1 cellular context compared by ENCODE assay signal in the genomic region with DNA sequence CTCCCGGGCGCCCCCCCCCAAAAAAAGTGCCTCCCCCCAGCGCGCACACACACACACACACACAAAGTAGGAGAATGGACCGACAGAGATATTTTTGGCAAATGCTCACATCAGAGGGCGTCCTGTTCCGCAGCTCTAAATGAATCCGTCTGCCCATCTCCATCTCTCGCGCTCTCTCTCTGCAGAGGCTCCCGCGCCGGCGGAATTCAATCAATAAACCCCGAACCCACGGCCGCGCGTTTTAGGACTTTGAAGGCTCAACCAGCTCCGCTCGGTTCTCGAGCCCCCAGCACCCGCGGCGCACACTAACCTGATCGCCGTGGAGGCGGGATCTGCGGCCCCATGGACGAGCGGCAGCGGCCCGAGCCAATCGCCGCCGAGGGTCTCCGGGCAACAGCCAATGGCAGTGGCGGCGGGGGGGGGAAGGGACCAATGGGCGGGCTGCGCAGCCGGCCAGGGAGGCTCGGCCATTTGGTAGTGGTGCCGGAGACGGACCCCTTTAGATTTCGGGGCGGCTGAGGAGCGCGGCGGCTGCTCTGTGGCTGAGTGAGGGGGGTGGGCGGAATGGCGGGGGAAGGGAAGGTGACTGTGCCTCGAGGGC.
TF ChIP-seq lines count a peak whose summit lies in the region.

A gene (minus strand): TSS at position 307 of the 601 bp plus-strand sequence. CDS start 144 bp downstream, at position 163.

TF ChIP-seq in HepG2, 621 proteins besides CTCF, POLR2A, EP300 and RAD21 (continued from another document and continues in another):
- TF ChIP-seq, protein P1, sequence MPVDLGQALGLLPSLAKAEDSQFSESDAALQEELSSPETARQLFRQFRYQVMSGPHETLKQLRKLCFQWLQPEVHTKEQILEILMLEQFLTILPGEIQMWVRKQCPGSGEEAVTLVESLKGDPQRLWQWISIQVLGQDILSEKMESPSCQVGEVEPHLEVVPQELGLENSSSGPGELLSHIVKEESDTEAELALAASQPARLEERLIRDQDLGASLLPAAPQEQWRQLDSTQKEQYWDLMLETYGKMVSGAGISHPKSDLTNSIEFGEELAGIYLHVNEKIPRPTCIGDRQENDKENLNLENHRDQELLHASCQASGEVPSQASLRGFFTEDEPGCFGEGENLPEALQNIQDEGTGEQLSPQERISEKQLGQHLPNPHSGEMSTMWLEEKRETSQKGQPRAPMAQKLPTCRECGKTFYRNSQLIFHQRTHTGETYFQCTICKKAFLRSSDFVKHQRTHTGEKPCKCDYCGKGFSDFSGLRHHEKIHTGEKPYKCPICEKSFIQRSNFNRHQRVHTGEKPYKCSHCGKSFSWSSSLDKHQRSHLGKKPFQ (CRISPR knock-in tag; IDR thresholded peaks at IDR 0.05; ENCODE audit: insufficient replicate concordance), result no peak
- TF ChIP-seq NCOA5 (CRISPR knock-in tag; IDR thresholded peaks at IDR 0.05) (no peak), ZNF232 (CRISPR knock-in tag; IDR thresholded peaks at IDR 0.05; ENCODE audit: borderline replicate concordance) (no peak), ETV6 (CRISPR knock-in tag; conservative IDR thresholded peaks at IDR 0.05) (no peak), NR3C1 (CRISPR knock-in tag; IDR thresholded peaks at IDR 0.05) (no peak), MATR3 (CRISPR knock-in tag; IDR thresholded peaks at IDR 0.05) (no peak), ZSCAN29 (CRISPR knock-in tag; conservative IDR thresholded peaks at IDR 0.05) (0 out of 2 replicates have a peak, but pooled peaks have one; percentile 38), ZNF382 (CRISPR knock-in tag; IDR thresholded peaks at IDR 0.05; ENCODE audit: borderline replicate concordance) (no peak), ZNF777 (CRISPR knock-in tag; IDR thresholded peaks at IDR 0.05) (no peak; the same call in 1 of the 2 replicates), ZNF709 (CRISPR knock-in tag; IDR thresholded peaks at IDR 0.05) (peak; percentile 27; the same call in 1 of the 2 replicates), ATF7 (IDR thresholded peaks at IDR 0.05) (no peak), ATF7 (CRISPR knock-in tag; IDR thresholded peaks at IDR 0.05) (no peak), MAZ (IDR thresholded peaks at IDR 0.05; ENCODE audit: borderline replicate concordance, low read depth, low read length) (peak; percentile 64; the same call in 1 of the 2 replicates), MAZ (CRISPR knock-in tag; IDR thresholded peaks at IDR 0.05; ENCODE audit: low read depth) (peak; percentile 38; the same call in 1 of the 2 replicates), CEBPB (IDR thresholded peaks at IDR 0.05; ENCODE audit: borderline replicate concordance, low read depth, low read length) (no peak), ISL2 (CRISPR knock-in tag; IDR thresholded peaks at IDR 0.05) (no peak), NCOA1 (CRISPR knock-in tag; IDR thresholded peaks at IDR 0.05) (no peak), NR2F1 (CRISPR knock-in tag; IDR thresholded peaks at IDR 0.05) (no peak), ZMYM3 (CRISPR knock-in tag; IDR thresholded peaks at IDR 0.05) (no peak), ZNF616 (CRISPR knock-in tag; IDR thresholded peaks at IDR 0.05; ENCODE audit: low read depth) (no peak), SRY (CRISPR knock-in tag; IDR thresholded peaks at IDR 0.05) (peak; percentile 12; the same call in 1 of the 2 replicates), SOX13 (IDR thresholded peaks at IDR 0.05) (peak; percentile 81; the same call in 1 of the 2 replicates), SOX13 (CRISPR knock-in tag; conservative IDR thresholded peaks at IDR 0.05 in 1 of 2, IDR thresholded peaks at IDR 0.05 in 1 of 2) (no peak), ERF (CRISPR knock-in tag; IDR thresholded peaks at IDR 0.05) (no peak), KDM6A (CRISPR knock-in tag; IDR thresholded peaks at IDR 0.05; ENCODE audit: low read depth) (no peak), ZMYM2 (CRISPR knock-in tag; IDR thresholded peaks at IDR 0.05) (no peak), ZNF557 (CRISPR knock-in tag; IDR thresholded peaks at IDR 0.05) (no peak), PITX1 (CRISPR knock-in tag; IDR thresholded peaks at IDR 0.05) (0 out of 2 replicates have a peak, but pooled peaks have one; percentile 26), ZNF598 (CRISPR knock-in tag; IDR thresholded peaks at IDR 0.05; ENCODE audit: borderline replicate concordance) (no peak), ZBTB42 (CRISPR knock-in tag; IDR thresholded peaks at IDR 0.05) (no peak), ISX (CRISPR knock-in tag; conservative IDR thresholded peaks at IDR 0.05) (no peak), ZNF44 (CRISPR knock-in tag; IDR thresholded peaks at IDR 0.05) (no peak), NFYB (CRISPR knock-in tag; IDR thresholded peaks at IDR 0.05) (peak; percentile 95), GFI1 (CRISPR knock-in tag; IDR thresholded peaks at IDR 0.05; ENCODE audit: borderline replicate concordance) (no peak), ZNF841 (CRISPR knock-in tag; IDR thresholded peaks at IDR 0.05; ENCODE audit: borderline replicate concordance) (no peak), PHF21A (CRISPR knock-in tag; IDR thresholded peaks at IDR 0.05) (0 out of 2 replicates have a peak, but pooled peaks have one; percentile 21), XRCC5 (optimal IDR thresholded peaks at IDR 0.05; ENCODE audit: low read length) (no peak), JUN (CRISPR knock-in tag; IDR thresholded peaks at IDR 0.05) (no peak), SRSF9 (IDR thresholded peaks at IDR 0.05; ENCODE audit: borderline replicate concordance, insufficient read depth, low read depth, low read length, poor library complexity, severe bottlenecking) (no peak), SALL1 (CRISPR knock-in tag; IDR thresholded peaks at IDR 0.05) (peak; percentile 23; the same call in 1 of the 2 replicates), NFE2L2 (IDR thresholded peaks at IDR 0.05; ENCODE audit: low read length) (no peak), NFIB (CRISPR knock-in tag; IDR thresholded peaks at IDR 0.05; ENCODE audit: borderline replicate concordance) (no peak), ZNF781 (CRISPR knock-in tag; IDR thresholded peaks at IDR 0.05; ENCODE audit: borderline replicate concordance, not compliant biosample characterization) (no peak), HNF4G (IDR thresholded peaks at IDR 0.05; ENCODE audit: borderline replicate concordance, low read depth, low read length) (no peak), HNF4G (CRISPR knock-in tag; IDR thresholded peaks at IDR 0.05; ENCODE audit: borderline replicate concordance, low read depth) (no peak), BRCA1 (CRISPR knock-in tag; IDR thresholded peaks at IDR 0.05) (no peak), GPN1 (CRISPR knock-in tag; IDR thresholded peaks at IDR 0.05; ENCODE audit: borderline replicate concordance) (no peak), KLF11 (CRISPR knock-in tag; IDR thresholded peaks at IDR 0.05) (no peak), NFATC3 (CRISPR knock-in tag; IDR thresholded peaks at IDR 0.05) (no peak), ARHGAP35 (CRISPR knock-in tag; IDR thresholded peaks at IDR 0.05; ENCODE audit: borderline replicate concordance) (no peak)
- TF ChIP-seq, protein P2, sequence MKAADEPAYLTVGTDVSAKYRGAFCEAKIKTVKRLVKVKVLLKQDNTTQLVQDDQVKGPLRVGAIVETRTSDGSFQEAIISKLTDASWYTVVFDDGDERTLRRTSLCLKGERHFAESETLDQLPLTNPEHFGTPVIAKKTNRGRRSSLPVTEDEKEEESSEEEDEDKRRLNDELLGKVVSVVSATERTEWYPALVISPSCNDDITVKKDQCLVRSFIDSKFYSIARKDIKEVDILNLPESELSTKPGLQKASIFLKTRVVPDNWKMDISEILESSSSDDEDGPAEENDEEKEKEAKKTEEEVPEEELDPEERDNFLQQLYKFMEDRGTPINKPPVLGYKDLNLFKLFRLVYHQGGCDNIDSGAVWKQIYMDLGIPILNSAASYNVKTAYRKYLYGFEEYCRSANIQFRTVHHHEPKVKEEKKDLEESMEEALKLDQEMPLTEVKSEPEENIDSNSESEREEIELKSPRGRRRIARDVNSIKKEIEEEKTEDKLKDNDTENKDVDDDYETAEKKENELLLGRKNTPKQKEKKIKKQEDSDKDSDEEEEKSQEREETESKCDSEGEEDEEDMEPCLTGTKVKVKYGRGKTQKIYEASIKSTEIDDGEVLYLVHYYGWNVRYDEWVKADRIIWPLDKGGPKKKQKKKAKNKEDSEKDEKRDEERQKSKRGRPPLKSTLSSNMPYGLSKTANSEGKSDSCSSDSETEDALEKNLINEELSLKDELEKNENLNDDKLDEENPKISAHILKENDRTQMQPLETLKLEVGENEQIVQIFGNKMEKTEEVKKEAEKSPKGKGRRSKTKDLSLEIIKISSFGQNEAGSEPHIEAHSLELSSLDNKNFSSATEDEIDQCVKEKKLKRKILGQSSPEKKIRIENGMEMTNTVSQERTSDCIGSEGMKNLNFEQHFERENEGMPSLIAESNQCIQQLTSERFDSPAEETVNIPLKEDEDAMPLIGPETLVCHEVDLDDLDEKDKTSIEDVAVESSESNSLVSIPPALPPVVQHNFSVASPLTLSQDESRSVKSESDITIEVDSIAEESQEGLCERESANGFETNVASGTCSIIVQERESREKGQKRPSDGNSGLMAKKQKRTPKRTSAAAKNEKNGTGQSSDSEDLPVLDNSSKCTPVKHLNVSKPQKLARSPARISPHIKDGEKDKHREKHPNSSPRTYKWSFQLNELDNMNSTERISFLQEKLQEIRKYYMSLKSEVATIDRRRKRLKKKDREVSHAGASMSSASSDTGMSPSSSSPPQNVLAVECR (CRISPR knock-in tag; IDR thresholded peaks at IDR 0.05; ENCODE audit: borderline replicate concordance), result peak; percentile 5; the same call in 1 of the 2 replicates
- TF ChIP-seq, protein P3, sequence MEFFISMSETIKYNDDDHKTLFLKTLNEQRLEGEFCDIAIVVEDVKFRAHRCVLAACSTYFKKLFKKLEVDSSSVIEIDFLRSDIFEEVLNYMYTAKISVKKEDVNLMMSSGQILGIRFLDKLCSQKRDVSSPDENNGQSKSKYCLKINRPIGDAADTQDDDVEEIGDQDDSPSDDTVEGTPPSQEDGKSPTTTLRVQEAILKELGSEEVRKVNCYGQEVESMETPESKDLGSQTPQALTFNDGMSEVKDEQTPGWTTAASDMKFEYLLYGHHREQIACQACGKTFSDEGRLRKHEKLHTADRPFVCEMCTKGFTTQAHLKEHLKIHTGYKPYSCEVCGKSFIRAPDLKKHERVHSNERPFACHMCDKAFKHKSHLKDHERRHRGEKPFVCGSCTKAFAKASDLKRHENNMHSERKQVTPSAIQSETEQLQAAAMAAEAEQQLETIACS (CRISPR knock-in tag; IDR thresholded peaks at IDR 0.05), result no peak
- TF ChIP-seq, protein P4, sequence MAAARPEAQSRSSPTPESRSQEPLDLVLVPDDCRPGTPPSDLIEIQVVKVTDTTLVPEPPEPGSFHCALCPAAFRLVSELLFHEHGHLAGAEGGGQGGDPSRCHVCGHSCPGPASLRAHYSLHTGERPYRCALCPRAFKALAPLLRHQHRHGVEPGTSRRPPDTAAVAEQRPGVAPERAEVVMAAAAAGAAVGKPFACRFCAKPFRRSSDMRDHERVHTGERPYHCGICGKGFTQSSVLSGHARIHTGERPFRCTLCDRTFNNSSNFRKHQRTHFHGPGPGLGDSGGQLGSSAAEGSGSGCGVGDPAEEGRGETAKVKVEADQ (CRISPR knock-in tag; IDR thresholded peaks at IDR 0.05; ENCODE audit: borderline replicate concordance), result no peak
- TF ChIP-seq, protein P5, sequence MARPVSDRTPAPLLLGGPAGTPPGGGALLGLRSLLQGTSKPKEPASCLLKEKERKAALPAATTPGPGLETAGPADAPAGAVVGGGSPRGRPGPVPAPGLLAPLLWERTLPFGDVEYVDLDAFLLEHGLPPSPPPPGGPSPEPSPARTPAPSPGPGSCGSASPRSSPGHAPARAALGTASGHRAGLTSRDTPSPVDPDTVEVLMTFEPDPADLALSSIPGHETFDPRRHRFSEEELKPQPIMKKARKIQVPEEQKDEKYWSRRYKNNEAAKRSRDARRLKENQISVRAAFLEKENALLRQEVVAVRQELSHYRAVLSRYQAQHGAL (CRISPR knock-in tag; IDR thresholded peaks at IDR 0.05; ENCODE audit: not compliant biosample characterization), result no peak
- TF ChIP-seq, protein P6, sequence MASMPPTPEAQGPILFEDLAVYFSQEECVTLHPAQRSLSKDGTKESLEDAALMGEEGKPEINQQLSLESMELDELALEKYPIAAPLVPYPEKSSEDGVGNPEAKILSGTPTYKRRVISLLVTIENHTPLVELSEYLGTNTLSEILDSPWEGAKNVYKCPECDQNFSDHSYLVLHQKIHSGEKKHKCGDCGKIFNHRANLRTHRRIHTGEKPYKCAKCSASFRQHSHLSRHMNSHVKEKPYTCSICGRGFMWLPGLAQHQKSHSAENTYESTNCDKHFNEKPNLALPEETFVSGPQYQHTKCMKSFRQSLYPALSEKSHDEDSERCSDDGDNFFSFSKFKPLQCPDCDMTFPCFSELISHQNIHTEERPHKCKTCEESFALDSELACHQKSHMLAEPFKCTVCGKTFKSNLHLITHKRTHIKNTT (CRISPR knock-in tag; IDR thresholded peaks at IDR 0.05), result no peak
- TF ChIP-seq, protein P7, sequence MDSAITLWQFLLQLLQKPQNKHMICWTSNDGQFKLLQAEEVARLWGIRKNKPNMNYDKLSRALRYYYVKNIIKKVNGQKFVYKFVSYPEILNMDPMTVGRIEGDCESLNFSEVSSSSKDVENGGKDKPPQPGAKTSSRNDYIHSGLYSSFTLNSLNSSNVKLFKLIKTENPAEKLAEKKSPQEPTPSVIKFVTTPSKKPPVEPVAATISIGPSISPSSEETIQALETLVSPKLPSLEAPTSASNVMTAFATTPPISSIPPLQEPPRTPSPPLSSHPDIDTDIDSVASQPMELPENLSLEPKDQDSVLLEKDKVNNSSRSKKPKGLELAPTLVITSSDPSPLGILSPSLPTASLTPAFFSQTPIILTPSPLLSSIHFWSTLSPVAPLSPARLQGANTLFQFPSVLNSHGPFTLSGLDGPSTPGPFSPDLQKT (CRISPR knock-in tag; IDR thresholded peaks at IDR 0.05; ENCODE audit: borderline replicate concordance), result no peak
- TF ChIP-seq, protein P8, sequence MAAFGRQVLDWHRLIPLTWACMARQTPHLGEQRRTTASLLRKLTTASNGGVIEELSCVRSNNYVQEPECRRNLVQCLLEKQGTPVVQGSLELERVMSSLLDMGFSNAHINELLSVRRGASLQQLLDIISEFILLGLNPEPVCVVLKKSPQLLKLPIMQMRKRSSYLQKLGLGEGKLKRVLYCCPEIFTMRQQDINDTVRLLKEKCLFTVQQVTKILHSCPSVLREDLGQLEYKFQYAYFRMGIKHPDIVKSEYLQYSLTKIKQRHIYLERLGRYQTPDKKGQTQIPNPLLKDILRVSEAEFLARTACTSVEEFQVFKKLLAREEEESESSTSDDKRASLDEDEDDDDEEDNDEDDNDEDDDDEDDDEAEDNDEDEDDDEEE (CRISPR knock-in tag; IDR thresholded peaks at IDR 0.05), result no peak
- TF ChIP-seq, protein P9, sequence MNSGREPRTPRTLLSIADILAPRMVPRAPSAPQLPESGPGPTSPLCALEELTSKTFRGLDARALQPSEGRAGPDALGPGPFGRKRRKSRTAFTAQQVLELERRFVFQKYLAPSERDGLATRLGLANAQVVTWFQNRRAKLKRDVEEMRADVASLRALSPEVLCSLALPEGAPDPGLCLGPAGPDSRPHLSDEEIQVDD (CRISPR knock-in tag; IDR thresholded peaks at IDR 0.05; ENCODE audit: borderline replicate concordance), result no peak
